ENCODE assay signal across 18 cellular contexts in genomic region chr12:125111403-125111802, GRCh38. TPM values are rescaled to one million over a fixed set of nuclear protein-coding genes. Genes with fewer than 3 reads are reported as not detected.
DNase-seq lines count a peak whose midpoint lies in the region; ATAC-seq and TF ChIP-seq lines count a peak whose summit lies in the region.
"Had no signal": no experiment of that assay in that cellular context is flagged by ENCODE, and none has a peak within 500 bp of the region (broad histone marks: within the 10 kb centered on the region; RNA-seq: fewer than 3 reads in every experiment).

No MANE protein-coding gene starts in this region.

- H3K36me3 Mint-ChIP-seq in GM23338 (ENCODE audit: low read depth) (peaks cover 34% of the 10 kb centered on the region), nephron progenitor cell (ENCODE audit: low read depth) (peaks cover 49% of the 10 kb centered on the region)

- no peak overlapping the region for H3K4me2 ChIP-seq in GM23338
- H3K4me2 ChIP-seq: BLaER1 treated with 17β-estradiol and CSF1 and Interleukin-3, amounts not matched to agents 10 nM and 100 nM; PC-9 had no signal

- peaks cover 10% of the 10 kb centered on the region for H3K4me1 Mint-ChIP-seq in GM23338
- peaks cover 27% of the 10 kb centered on the region for H3K4me1 Mint-ChIP-seq in nephron progenitor cell

- H3K9me3 Mint-ChIP-seq in GM23338: peaks cover 3% of the 10 kb centered on the region; the same call in 2 of the 3 replicates
- peaks cover 11% of the 10 kb centered on the region for H3K9me3 Mint-ChIP-seq in nephron progenitor cell

- H3K4me3 ChIP-seq in GM23338 (no peak overlapping the region), adipocyte (ENCODE audit: low read length) (no peak overlapping the region)
- H3K4me3 ChIP-seq: BLaER1 treated with 17β-estradiol and CSF1 and Interleukin-3, amounts not matched to agents 10 nM and 100 nM; PC-9; SJCRH30 had no signal

- no peak overlapping the region for H3K9ac ChIP-seq in adipocyte (ENCODE audit: low read length)
- H3K9ac ChIP-seq: BLaER1 treated with 17β-estradiol and CSF1 and Interleukin-3, amounts not matched to agents 10 nM and 100 nM had no signal

- H3K27me3 ChIP-seq in GM23338 (ENCODE audit: insufficient read depth) (no peaks in the 10 kb centered on the region), adipocyte (replicated peaks; ENCODE audit: control insufficient read depth, insufficient read depth, low read length) (no peaks in the 10 kb centered on the region)
- H3K27me3 ChIP-seq: BLaER1 treated with 17β-estradiol and CSF1 and Interleukin-3, amounts not matched to agents 10 nM and 100 nM; SJCRH30 had no signal

- no peak for ATAC-seq in GM23338
- no peak for ATAC-seq in GM19397 (IDR thresholded peaks at IDR 0.05; ENCODE audit: unreplicated experiment)
- no peak for ATAC-seq in HG03432 (IDR thresholded peaks at IDR 0.05; ENCODE audit: unreplicated experiment)
- ATAC-seq: HCT116 had no signal

- no peaks in the 10 kb centered on the region for H3K9me2 ChIP-seq in GM23338 (ENCODE audit: insufficient read depth)

- H3K36me3 ChIP-seq in GM23338 (ENCODE audit: insufficient read depth) (peaks cover 18% of the 10 kb centered on the region; the same call in 1 of the 2 replicates), adipocyte (ENCODE audit: control insufficient read depth, insufficient read depth, low read length, severe bottlenecking) (peaks cover 73% of the 10 kb centered on the region)

- TF ChIP-seq CTCF in GM23338 (conservative IDR thresholded peaks at IDR 0.05; ENCODE audit: low read depth in 2 of 2) (no peak), nephron progenitor cell (IDR thresholded peaks at IDR 0.05) (no peak)

- no peak overlapping the region for H2AFZ ChIP-seq in GM23338
- H2AFZ ChIP-seq: PC-9 had no signal

- H3K27ac ChIP-seq in GM23338 (ENCODE audit: low read depth): peak overlapping the region; percentile 69
- H3K27ac ChIP-seq: BLaER1 treated with 17β-estradiol and CSF1 and Interleukin-3, amounts not matched to agents 10 nM and 100 nM; PC-9; SJCRH30 had no signal

- DNase-seq in GM23338 (ENCODE audit: low spot score): no peak
- peak; percentile 13 for DNase-seq in adipocyte (ENCODE audit: low read depth)
- DNase-seq in fibroblast of peridontal ligament (ENCODE audit: extremely low read depth): peak; percentile 23
- no peak for DNase-seq in nephron progenitor cell
- DNase-seq in NCI-H1417 (lab: John Stamatoyannopoulos, UW): no peak
- DNase-seq: DMS79 treated with DMSO at 0.1 percent for 48 hours, GOT3, KBM-7, NCI-H1417 treated with DMSO at 0.1 percent for 48 hours, NCI-H1930, NCI-H226, NCI-H524, PC-9, SJCRH30 had no signal

- no peaks in the 10 kb centered on the region for H3K4me1 ChIP-seq in GM23338 (ENCODE audit: insufficient read depth)
- peaks cover 10% of the 10 kb centered on the region for H3K4me1 ChIP-seq in adipocyte (ENCODE audit: control insufficient read depth, insufficient read depth, low read length)
- H3K4me1 ChIP-seq: SJCRH30 had no signal

- H4K20me1 ChIP-seq in GM23338 (replicated peaks; ENCODE audit: insufficient read depth): peaks cover 2% of the 10 kb centered on the region
- H4K20me1 ChIP-seq: BLaER1 treated with 17β-estradiol and CSF1 and Interleukin-3, amounts not matched to agents 10 nM and 100 nM had no signal

- H3K79me2 ChIP-seq in GM23338 (replicated peaks; ENCODE audit: insufficient read depth): no peaks in the 10 kb centered on the region

- H3K9me3 ChIP-seq in adipocyte (ENCODE audit: control insufficient read depth, low read length): no peaks in the 10 kb centered on the region
- H3K9me3 ChIP-seq: SJCRH30 had no signal

- H3K4me3 Mint-ChIP-seq in GM23338 (no peak overlapping the region), nephron progenitor cell (no peak overlapping the region)

- H3F3A ChIP-seq in GM23338 (replicated peaks; ENCODE audit: low read depth): no peaks in the 10 kb centered on the region

- H3K27me3 Mint-ChIP-seq in GM23338 (ENCODE audit: insufficient read depth, low read depth, poor library complexity) (peaks cover 2% of the 10 kb centered on the region), nephron progenitor cell (ENCODE audit: low read depth, poor library complexity) (peaks cover 4% of the 10 kb centered on the region)

- H3K27ac Mint-ChIP-seq in GM23338 (peak overlapping the region; percentile 32), nephron progenitor cell (peak overlapping the region; percentile 86)

TF ChIP-seq in GM23338, 12 proteins besides CTCF, POLR2A, EP300 and RAD21 (continues in another document):
- TF ChIP-seq ETS1 (IDR thresholded peaks at IDR 0.05): no peak
- TF ChIP-seq NANOG (IDR thresholded peaks at IDR 0.05; ENCODE audit: borderline replicate concordance): no peak
- TF ChIP-seq JUNB (IDR thresholded peaks at IDR 0.05; ENCODE audit: unreplicated experiment): no peak
- no peak for TF ChIP-seq EZH2phosphoT487 (IDR thresholded peaks at IDR 0.05; ENCODE audit: unreplicated experiment)
- no peak for TF ChIP-seq POLR2AphosphoS5 (IDR thresholded peaks at IDR 0.05; ENCODE audit: low read depth)
- TF ChIP-seq ZNF331 (CRISPR knock-in tag; IDR thresholded peaks at IDR 0.05; ENCODE audit: low read depth): no peak
- TF ChIP-seq ZNF114 (CRISPR knock-in tag; IDR thresholded peaks at IDR 0.05): no peak
- no peak for TF ChIP-seq ZNF462 (CRISPR knock-in tag; IDR thresholded peaks at IDR 0.05)
- no peak for TF ChIP-seq STAT1 (IDR thresholded peaks at IDR 0.05; ENCODE audit: unreplicated experiment)
- no peak for TF ChIP-seq CREB1 (CRISPR knock-in tag; IDR thresholded peaks at IDR 0.05; ENCODE audit: low read depth)

RNA-seq across cellular contexts. Expression of gene AACS, which starts 46.2 kb away (rescaled TPM):
- 64.4 and 64.5 TPM in 2 replicates for total RNA-seq in GM23338 (2014; rRNA removed; shearing (Covaris generic))
- polyA plus RNA-seq in GM23338 (2016; fragmentation: Nextera tagmentation; extraction: Ambion mirVana): 31.1 and 33.0 TPM in 2 replicates

Comparison
In these comparisons a context has a peak if more than half of its experiments do, and no peak if none do; other contexts are left out.
1. DNase-seq: peak in adipocyte (single experiment) and fibroblast of peridontal ligament (single experiment); none in GM23338 (single experiment), nephron progenitor cell (single experiment) and NCI-H1417 (0 of 3).